ENCODE assay signal across 8 cellular contexts in genomic region chr9:19934301-19934868, GRCh38.
DNase-seq lines count a peak whose midpoint lies in the region; ATAC-seq and TF ChIP-seq lines count a peak whose summit lies in the region.

No MANE protein-coding gene starts in this region.

- H3K27ac Mint-ChIP-seq in activated CD8-positive, alpha-beta memory T cell treated with anti-CD3 and anti-CD28 coated beads, Interleukin-2, amount 10 ng/mL, durations not matched to agents 7 days and 5 days, result no peak overlapping the region
- H3K27ac Mint-ChIP-seq in endothelial cell (ENCODE audit: unreplicated experiment) (peak overlapping the region; percentile 54), memory B cell (no peak overlapping the region)

- peak overlapping the region; percentile 20 to 39 (median 35) for H3K4me3 ChIP-seq in thyroid gland (replicated peaks in 1 of 3)

- POLR2A ChIA-PET in HEK293T (lab: Yijun Ruan, JAX), result no interaction called here

- no peaks in the 10 kb centered on the region for H3K9me3 Mint-ChIP-seq in activated CD8-positive, alpha-beta memory T cell treated with anti-CD3 and anti-CD28 coated beads, Interleukin-2, amount 10 ng/mL, durations not matched to agents 7 days and 5 days (ENCODE audit: low read depth)
- H3K9me3 Mint-ChIP-seq in endothelial cell (ENCODE audit: unreplicated experiment) (no peaks in the 10 kb centered on the region), memory B cell (no peaks in the 10 kb centered on the region)

- CTCF ChIA-PET in activated CD8-positive, alpha-beta memory T cell treated with anti-CD3 and anti-CD28 coated beads, Interleukin-2, amount 10 ng/mL, durations not matched to agents 7 days and 5 days (lab: Charles Lee), result no interaction called here
- CTCF ChIA-PET in HEK293T (lab: Yijun Ruan, JAX), result no interaction called here

- 10 to 14% methylated on average over 23 to 33 of the region's 41 CpGs for WGBS in thyroid gland, 2 donors

- ATAC-seq in activated CD8-positive, alpha-beta memory T cell treated with anti-CD3 and anti-CD28 coated beads, Interleukin-2, amount 10 ng/mL, durations not matched to agents 7 days and 5 days, result no peak
- ATAC-seq in memory B cell (ENCODE audit: low read depth) (no peak), HG02885 (IDR thresholded peaks at IDR 0.05; ENCODE audit: poor library complexity, unreplicated experiment) (no peak)

- H3K9me3 ChIP-seq in thyroid gland, result no peaks in the 10 kb centered on the region

- no peaks in the 10 kb centered on the region for H3K36me3 Mint-ChIP-seq in activated CD8-positive, alpha-beta memory T cell treated with anti-CD3 and anti-CD28 coated beads, Interleukin-2, amount 10 ng/mL, durations not matched to agents 7 days and 5 days
- H3K36me3 Mint-ChIP-seq in endothelial cell (ENCODE audit: low read depth, unreplicated experiment) (no peaks in the 10 kb centered on the region), memory B cell (no peaks in the 10 kb centered on the region)

- peak overlapping the region; percentile 60 for H3K4me3 Mint-ChIP-seq in activated CD8-positive, alpha-beta memory T cell treated with anti-CD3 and anti-CD28 coated beads, Interleukin-2, amount 10 ng/mL, durations not matched to agents 7 days and 5 days
- peak overlapping the region; percentile 85 for H3K4me3 Mint-ChIP-seq in endothelial cell (ENCODE audit: unreplicated experiment)
- peak overlapping the region; percentile 9 for H3K4me3 Mint-ChIP-seq in memory B cell

- no peak overlapping the region for H3K27ac ChIP-seq in thyroid gland

- peaks cover 0 to 4% of the 10 kb centered on the region in 2 donors for H3K4me1 ChIP-seq in thyroid gland

- intact Hi-C loops in thyroid gland (cut with DNase I), result no loop called here

- TF ChIP-seq CTCF in endothelial cell (IDR thresholded peaks at IDR 0.05; ENCODE audit: unreplicated experiment) (no peak), thyroid gland (IDR thresholded peaks at IDR 0.05) (no peak)

- H3K27me3 Mint-ChIP-seq in activated CD8-positive, alpha-beta memory T cell treated with anti-CD3 and anti-CD28 coated beads, Interleukin-2, amount 10 ng/mL, durations not matched to agents 7 days and 5 days, result peaks cover 4% of the 10 kb centered on the region
- H3K27me3 Mint-ChIP-seq in endothelial cell (ENCODE audit: unreplicated experiment), result peaks cover 6% of the 10 kb centered on the region
- peaks cover 5% of the 10 kb centered on the region for H3K27me3 Mint-ChIP-seq in memory B cell

- H3K4me1 Mint-ChIP-seq in activated CD8-positive, alpha-beta memory T cell treated with anti-CD3 and anti-CD28 coated beads, Interleukin-2, amount 10 ng/mL, durations not matched to agents 7 days and 5 days, result peaks cover 7% of the 10 kb centered on the region
- peaks cover 9% of the 10 kb centered on the region for H3K4me1 Mint-ChIP-seq in endothelial cell (ENCODE audit: unreplicated experiment)
- peaks cover 5% of the 10 kb centered on the region for H3K4me1 Mint-ChIP-seq in memory B cell

- no peak for DNase-seq in activated CD8-positive, alpha-beta memory T cell treated with anti-CD3 and anti-CD28 coated beads, Interleukin-2, amount 10 ng/mL, durations not matched to agents 7 days and 5 days
- no peak for DNase-seq in activated CD8-positive, alpha-beta memory T cell treated with anti-CD3 and anti-CD28 coated beads, Interleukin-2, amount 50 U/mL, for 4 hours
- peak; percentile 46 for DNase-seq in endothelial cell (ENCODE audit: low spot score)
- DNase-seq in memory B cell (ENCODE audit: low spot score in 2 of 2), result no peak
- DNase-seq in thyroid gland, result peak; percentile 45 to 46
- no peak for DNase-seq in HEK293T (ENCODE audit: extremely low spot score)
- DNase-seq in HCEC 1CT, result no peak

- H3K27me3 ChIP-seq in thyroid gland, result no peaks in the 10 kb centered on the region

- no peak for TF ChIP-seq POLR2A in thyroid gland (IDR thresholded peaks at IDR 0.05)

- no peaks in the 10 kb centered on the region for H3K36me3 ChIP-seq in thyroid gland

TF ChIP-seq in HEK293T, 16 proteins besides CTCF, POLR2A, EP300 and RAD21:
- TF ChIP-seq NFRKB (IDR thresholded peaks at IDR 0.05), result no peak
- no peak for TF ChIP-seq SUZ12 (IDR thresholded peaks at IDR 0.05)
- no peak for TF ChIP-seq LEF1 (IDR thresholded peaks at IDR 0.05; ENCODE audit: borderline replicate concordance)
- TF ChIP-seq ELF4 (IDR thresholded peaks at IDR 0.05), result no peak
- TF ChIP-seq FOXA1 (IDR thresholded peaks at IDR 0.05), result no peak
- no peak for TF ChIP-seq L3MBTL2 (conservative IDR thresholded peaks at IDR 0.05)
- no peak for TF ChIP-seq PKNOX1 (IDR thresholded peaks at IDR 0.05)
- no peak for TF ChIP-seq ARNT (IDR thresholded peaks at IDR 0.05)
- no peak for TF ChIP-seq CTBP1 (IDR thresholded peaks at IDR 0.05; ENCODE audit: borderline replicate concordance)
- no peak for TF ChIP-seq ZNF384 (IDR thresholded peaks at IDR 0.05)

Comparison
In these comparisons a context has a peak if more than half of its experiments do, and no peak if none do; other contexts are left out.
1. DNase-seq: peak in endothelial cell (single experiment) and thyroid gland (2 of 2); none in activated CD8-positive, alpha-beta memory T cell treated with anti-CD3 and anti-CD28 coated beads, Interleukin-2, amount 10 ng/mL, durations not matched to agents 7 days and 5 days (single experiment), activated CD8-positive, alpha-beta memory T cell treated with anti-CD3 and anti-CD28 coated beads, Interleukin-2, amount 50 U/mL, for 4 hours (single experiment), memory B cell (0 of 2), HEK293T (single experiment) and HCEC 1CT (single experiment).
2. H3K4me3 Mint-ChIP-seq: peak in every context shown above with its lines; median percentile 85 in endothelial cell; 60 in activated CD8-positive, alpha-beta memory T cell treated with anti-CD3 and anti-CD28 coated beads, Interleukin-2, amount 10 ng/mL, durations not matched to agents 7 days and 5 days; 9 in memory B cell.